In the genomic region with DNA sequence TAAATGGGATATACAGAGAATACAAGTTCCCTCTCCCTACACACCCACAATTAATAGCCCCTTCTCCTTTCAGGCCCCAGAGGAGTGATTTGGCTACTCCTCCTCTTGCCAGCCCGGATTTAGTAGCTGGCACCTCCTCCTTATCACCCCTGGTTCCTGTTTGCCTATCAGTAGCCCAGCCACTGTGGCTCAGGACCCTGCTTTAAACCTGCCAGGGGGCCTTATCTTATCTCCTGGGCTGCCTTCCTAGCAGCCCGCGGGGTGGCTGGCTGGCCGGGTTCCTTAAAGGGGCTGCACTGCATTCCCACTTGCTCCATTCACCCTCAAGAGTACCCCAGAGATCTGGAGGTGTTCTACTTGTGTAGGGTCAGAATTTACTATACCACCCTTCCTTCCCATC, we compare ENCODE assay signal across 1 cellular context.
TF ChIP-seq lines count a peak whose summit lies in the region.

No MANE protein-coding gene starts in this region.

TF ChIP-seq in endothelial cell of umbilical vein, 7 proteins besides CTCF, POLR2A, EP300 and RAD21:
- TF ChIP-seq GATA2 (IDR thresholded peaks at IDR 0.05; ENCODE audit: insufficient read depth, insufficient read length, low read depth, low read length) = peak; percentile 9
- TF ChIP-seq, protein P1, sequence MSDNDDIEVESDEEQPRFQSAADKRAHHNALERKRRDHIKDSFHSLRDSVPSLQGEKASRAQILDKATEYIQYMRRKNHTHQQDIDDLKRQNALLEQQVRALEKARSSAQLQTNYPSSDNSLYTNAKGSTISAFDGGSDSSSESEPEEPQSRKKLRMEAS (IDR thresholded peaks at IDR 0.05; ENCODE audit: insufficient read depth, insufficient read length) = no peak
